12 cellular contexts compared by ENCODE assay signal in the genomic region with DNA sequence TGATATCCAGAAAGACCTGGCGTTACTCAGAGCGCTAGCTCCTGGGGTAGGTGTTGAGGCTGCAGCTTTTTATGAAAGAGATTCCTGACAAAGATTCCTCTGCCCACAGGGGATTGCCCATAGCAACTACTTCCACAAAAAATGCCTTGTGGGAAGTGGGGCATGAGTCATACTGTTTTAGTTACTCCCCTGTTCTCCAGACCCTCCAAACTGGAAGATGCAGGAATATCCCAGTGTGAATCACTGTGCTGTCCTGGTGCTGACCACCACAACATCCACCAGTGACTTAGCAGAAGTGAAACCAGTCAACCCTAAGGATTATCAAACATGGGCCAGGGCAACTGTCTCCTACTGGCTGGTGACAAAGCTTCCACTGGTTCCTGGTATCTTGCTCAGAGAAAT.
A peak's percentile ranks its signal among the peaks of the same experiment; 100 is the strongest.
DNase-seq lines count a peak whose midpoint lies in the region; ATAC-seq, FAIRE-seq and TF ChIP-seq lines count a peak whose summit lies in the region.
"Had no signal": no experiment of that assay in that cellular context is flagged by ENCODE, and none has a peak within 500 bp of the region (broad histone marks: within the 10 kb centered on the region; RNA-seq: fewer than 3 reads in every experiment).

No MANE protein-coding gene starts in this region.

- H3K27me3 ChIP-seq in astrocyte (ENCODE audit: insufficient read depth, low read length) = no peaks in the 10 kb centered on the region
- H3K27me3 ChIP-seq: BLaER1 treated with 17β-estradiol and CSF1 and Interleukin-3, amounts not matched to agents 10 nM and 100 nM; sigmoid colon had no signal

- H3K27ac Mint-ChIP-seq in astrocyte (ENCODE audit: unreplicated experiment) = peak overlapping the region; percentile 99
- H3K27ac Mint-ChIP-seq in activated CD8-positive, alpha-beta T cell treated with anti-CD3 and anti-CD28 coated beads, Interleukin-2, amount 10 ng/mL, durations not matched to agents 7 days and 5 days = no peak overlapping the region

- CTCF ChIA-PET in A549 (lab: Yijun Ruan, JAX) = interaction anchor here (0.6 kb wide), 1 partner anchor 1648 kb away, joined by 3 read pairs; no protein-coding TSS in a partner anchor
- CTCF ChIA-PET in activated CD8-positive, alpha-beta T cell treated with anti-CD3 and anti-CD28 coated beads, Interleukin-2, amount 10 ng/mL, durations not matched to agents 7 days and 5 days (lab: Charles Lee) = no interaction called here

- peak; percentile 80 to 92 for ATAC-seq in A549
- ATAC-seq in stimulated activated naive CD8-positive, alpha-beta T cell treated with anti-CD3 and anti-CD28 coated beads, Interleukin-15, Interleukin-2, amounts not matched to agents 100 U/mL and 50 U/mL, for 24 hours = no peak
- no peak for ATAC-seq in activated CD8-positive, alpha-beta T cell treated with anti-CD3 and anti-CD28 coated beads, Interleukin-2, amount 10 ng/mL, durations not matched to agents 7 days and 5 days

- H3K4me3 Mint-ChIP-seq in astrocyte (ENCODE audit: unreplicated experiment) = peak overlapping the region; percentile 70
- H3K4me3 Mint-ChIP-seq in activated CD8-positive, alpha-beta T cell treated with anti-CD3 and anti-CD28 coated beads, Interleukin-2, amount 10 ng/mL, durations not matched to agents 7 days and 5 days = no peak overlapping the region

- H3K9ac ChIP-seq in astrocyte (ENCODE audit: low read length) = peak overlapping the region; percentile 89
- H3K9ac ChIP-seq: BLaER1 treated with 17β-estradiol and CSF1 and Interleukin-3, amounts not matched to agents 10 nM and 100 nM had no signal

- no peaks in the 10 kb centered on the region for H3K27me3 Mint-ChIP-seq in astrocyte (ENCODE audit: low read depth, unreplicated experiment)
- no peaks in the 10 kb centered on the region for H3K27me3 Mint-ChIP-seq in activated CD8-positive, alpha-beta T cell treated with anti-CD3 and anti-CD28 coated beads, Interleukin-2, amount 10 ng/mL, durations not matched to agents 7 days and 5 days (ENCODE audit: low read depth)

- H2AFZ ChIP-seq in astrocyte (ENCODE audit: low read depth, low read length) = no peak overlapping the region

- H4K20me1 ChIP-seq in astrocyte (ENCODE audit: insufficient read depth, low read length) = peaks cover 5% of the 10 kb centered on the region
- H4K20me1 ChIP-seq: BLaER1 treated with 17β-estradiol and CSF1 and Interleukin-3, amounts not matched to agents 10 nM and 100 nM had no signal

- H3K4me1 Mint-ChIP-seq in astrocyte (ENCODE audit: low read depth, unreplicated experiment) = peaks cover 79% of the 10 kb centered on the region
- no peaks in the 10 kb centered on the region for H3K4me1 Mint-ChIP-seq in activated CD8-positive, alpha-beta T cell treated with anti-CD3 and anti-CD28 coated beads, Interleukin-2, amount 10 ng/mL, durations not matched to agents 7 days and 5 days (ENCODE audit: low read depth)

- TF ChIP-seq CTCF in A549 (IDR thresholded peaks at IDR 0.05) (no peak), astrocyte (IDR thresholded peaks at IDR 0.05; ENCODE audit: insufficient read depth, low read depth, low read length) (no peak)

- H3K36me3 Mint-ChIP-seq in astrocyte (ENCODE audit: low read depth, unreplicated experiment) = peaks cover 2% of the 10 kb centered on the region
- H3K36me3 Mint-ChIP-seq in activated CD8-positive, alpha-beta T cell treated with anti-CD3 and anti-CD28 coated beads, Interleukin-2, amount 10 ng/mL, durations not matched to agents 7 days and 5 days (ENCODE audit: low read depth) = no peaks in the 10 kb centered on the region

- DNase-seq in A549 (ENCODE audit: low read depth in 1 of 2, low spot score in 1 of 2) (peak in 1 of 2 experiments; percentile 65), HK-2 (ENCODE audit: unreplicated experiment) (peak; percentile 75), astrocyte (ENCODE audit: low read depth) (peak; percentile 99), iris pigment epithelial cell (ENCODE audit: low read depth) (peak; percentile 88), COR-L47 (lab: John Stamatoyannopoulos, UW) (no peak), NCI-H748 treated with DMSO at 0.1 percent for 48 hours (lab: John Stamatoyannopoulos, UW) (no peak)
- DNase-seq in stimulated activated naive CD8-positive, alpha-beta T cell treated with anti-CD3 and anti-CD28 coated beads, Interleukin-15, Interleukin-2, amounts not matched to agents 100 U/mL and 50 U/mL, for 24 hours = no peak
- no peak for DNase-seq in activated CD8-positive, alpha-beta T cell treated with anti-CD3 and anti-CD28 coated beads, Interleukin-2, amount 10 ng/mL, durations not matched to agents 7 days and 5 days
- DNase-seq: NCI-H524 treated with DMSO at 0.1 percent for 48 hours, sigmoid colon had no signal

- no peak for TF ChIP-seq EP300 in A549 (IDR thresholded peaks at IDR 0.05)

- H3K4me2 ChIP-seq in A549 = peak overlapping the region; percentile 93
- peak overlapping the region; percentile 83 for H3K4me2 ChIP-seq in astrocyte (ENCODE audit: low read length)

- H3K9me3 ChIP-seq in A549 = no peaks in the 10 kb centered on the region
- H3K9me3 ChIP-seq in astrocyte (ENCODE audit: insufficient read depth, low read depth, low read length) = no peaks in the 10 kb centered on the region
- H3K9me3 ChIP-seq: BLaER1 treated with 17β-estradiol and CSF1 and Interleukin-3, amounts not matched to agents 10 nM and 100 nM; sigmoid colon had no signal

- no peaks in the 10 kb centered on the region for H3K36me3 ChIP-seq in astrocyte (ENCODE audit: insufficient read depth, low read length)
- H3K36me3 ChIP-seq: BLaER1 treated with 17β-estradiol and CSF1 and Interleukin-3, amounts not matched to agents 10 nM and 100 nM; sigmoid colon had no signal

- peaks cover 82% of the 10 kb centered on the region for H3K79me2 ChIP-seq in astrocyte (ENCODE audit: insufficient read depth, low read length)

- no peak for FAIRE-seq in A549 (lab: Jason Lieb, UNC)
- peak; percentile 100 for FAIRE-seq in astrocyte (lab: Jason Lieb, UNC)

- H3K4me1 ChIP-seq in A549 (peaks cover 66% of the 10 kb centered on the region), astrocyte (ENCODE audit: insufficient read depth, low read length) (peaks cover 67% of the 10 kb centered on the region)

- peak overlapping the region; percentile 11; the same call in 1 of the 3 replicates for H3K4me3 ChIP-seq in A549
- H3K4me3 ChIP-seq in astrocyte (ENCODE audit: insufficient read depth, low read depth, low read length) = peak overlapping the region; percentile 32
- H3K4me3 ChIP-seq: BLaER1 treated with 17β-estradiol and CSF1 and Interleukin-3, amounts not matched to agents 10 nM and 100 nM; lung; sigmoid colon had no signal

- POLR2A ChIA-PET in A549 (lab: Yijun Ruan, JAX) = no interaction called here
- POLR2A ChIA-PET in activated CD8-positive, alpha-beta T cell treated with anti-CD3 and anti-CD28 coated beads, Interleukin-2, amount 10 ng/mL, durations not matched to agents 7 days and 5 days (lab: Charles Lee) = no interaction called here

- no peak for TF ChIP-seq RAD21 in A549 (conservative IDR thresholded peaks at IDR 0.05 in 1 of 2, IDR thresholded peaks at IDR 0.05 in 1 of 2)

- peak overlapping the region; percentile 74 to 87 for H3K27ac ChIP-seq in A549
- peak overlapping the region; percentile 100 for H3K27ac ChIP-seq in astrocyte (ENCODE audit: low read depth, low read length)
- H3K27ac ChIP-seq: BLaER1 treated with 17β-estradiol and CSF1 and Interleukin-3, amounts not matched to agents 10 nM and 100 nM; sigmoid colon had no signal

- WGBS in A549 (ENCODE audit: missing lambda C conversion rate) = 0% methylated on average over 2 of the region's 2 CpGs

- H3K9me3 Mint-ChIP-seq in astrocyte (ENCODE audit: unreplicated experiment) = no peaks in the 10 kb centered on the region
- H3K9me3 Mint-ChIP-seq in activated CD8-positive, alpha-beta T cell treated with anti-CD3 and anti-CD28 coated beads, Interleukin-2, amount 10 ng/mL, durations not matched to agents 7 days and 5 days (ENCODE audit: insufficient read depth) = peaks cover 6% of the 10 kb centered on the region

- no peak for TF ChIP-seq POLR2A in A549 (IDR thresholded peaks at IDR 0.05; ENCODE audit: low read length)

TF ChIP-seq in A549, 52 proteins besides CTCF, POLR2A, EP300 and RAD21 (continues in another document):
- TF ChIP-seq PHF8 (IDR thresholded peaks at IDR 0.05; ENCODE audit: borderline replicate concordance, low read depth) (no peak), FOXS1 (CRISPR knock-in tag; IDR thresholded peaks at IDR 0.05) (no peak), CHD2 (IDR thresholded peaks at IDR 0.05; ENCODE audit: low read length, partially characterized antibody) (no peak), POLR2AphosphoS2 (conservative IDR thresholded peaks at IDR 0.05; ENCODE audit: low read length) (no peak), GATA3 (IDR thresholded peaks at IDR 0.05; ENCODE audit: borderline replicate concordance) (0 out of 2 replicates have a peak, but pooled peaks have one; percentile 23), CBX2 (IDR thresholded peaks at IDR 0.05; ENCODE audit: borderline replicate concordance, low read depth) (no peak), TP53 (CRISPR knock-in tag; IDR thresholded peaks at IDR 0.05) (no peak), RFX5 (IDR thresholded peaks at IDR 0.05) (no peak)
- TF ChIP-seq, protein P1, sequence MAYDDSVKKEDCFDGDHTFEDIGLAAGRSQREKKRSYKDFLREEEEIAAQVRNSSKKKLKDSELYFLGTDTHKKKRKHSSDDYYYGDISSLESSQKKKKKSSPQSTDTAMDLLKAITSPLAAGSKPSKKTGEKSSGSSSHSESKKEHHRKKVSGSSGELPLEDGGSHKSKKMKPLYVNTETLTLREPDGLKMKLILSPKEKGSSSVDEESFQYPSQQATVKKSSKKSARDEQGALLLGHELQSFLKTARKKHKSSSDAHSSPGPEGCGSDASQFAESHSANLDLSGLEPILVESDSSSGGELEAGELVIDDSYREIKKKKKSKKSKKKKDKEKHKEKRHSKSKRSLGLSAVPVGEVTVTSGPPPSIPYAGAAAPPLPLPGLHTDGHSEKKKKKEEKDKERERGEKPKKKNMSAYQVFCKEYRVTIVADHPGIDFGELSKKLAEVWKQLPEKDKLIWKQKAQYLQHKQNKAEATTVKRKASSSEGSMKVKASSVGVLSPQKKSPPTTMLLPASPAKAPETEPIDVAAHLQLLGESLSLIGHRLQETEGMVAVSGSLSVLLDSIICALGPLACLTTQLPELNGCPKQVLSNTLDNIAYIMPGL (CRISPR knock-in tag; IDR thresholded peaks at IDR 0.05; ENCODE audit: borderline replicate concordance) = no peak
- TF ChIP-seq, protein P2, sequence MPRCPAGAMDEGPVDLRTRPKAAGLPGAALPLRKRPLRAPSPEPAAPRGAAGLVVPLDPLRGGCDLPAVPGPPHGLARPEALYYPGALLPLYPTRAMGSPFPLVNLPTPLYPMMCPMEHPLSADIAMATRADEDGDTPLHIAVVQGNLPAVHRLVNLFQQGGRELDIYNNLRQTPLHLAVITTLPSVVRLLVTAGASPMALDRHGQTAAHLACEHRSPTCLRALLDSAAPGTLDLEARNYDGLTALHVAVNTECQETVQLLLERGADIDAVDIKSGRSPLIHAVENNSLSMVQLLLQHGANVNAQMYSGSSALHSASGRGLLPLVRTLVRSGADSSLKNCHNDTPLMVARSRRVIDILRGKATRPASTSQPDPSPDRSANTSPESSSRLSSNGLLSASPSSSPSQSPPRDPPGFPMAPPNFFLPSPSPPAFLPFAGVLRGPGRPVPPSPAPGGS (IDR thresholded peaks at IDR 0.05) = no peak

Comparison
In these comparisons a context has a peak if more than half of its experiments do, and no peak if none do; other contexts are left out.
1. ATAC-seq: peak in A549 (2 of 2); none in stimulated activated naive CD8-positive, alpha-beta T cell treated with anti-CD3 and anti-CD28 coated beads, Interleukin-15, Interleukin-2, amounts not matched to agents 100 U/mL and 50 U/mL, for 24 hours (single experiment) and activated CD8-positive, alpha-beta T cell treated with anti-CD3 and anti-CD28 coated beads, Interleukin-2, amount 10 ng/mL, durations not matched to agents 7 days and 5 days (single experiment).
2. DNase-seq: peak in HK-2 (single experiment), astrocyte (single experiment) and iris pigment epithelial cell (single experiment); none in COR-L47 (single experiment), NCI-H748 treated with DMSO at 0.1 percent for 48 hours (single experiment), stimulated activated naive CD8-positive, alpha-beta T cell treated with anti-CD3 and anti-CD28 coated beads, Interleukin-15, Interleukin-2, amounts not matched to agents 100 U/mL and 50 U/mL, for 24 hours (single experiment) and activated CD8-positive, alpha-beta T cell treated with anti-CD3 and anti-CD28 coated beads, Interleukin-2, amount 10 ng/mL, durations not matched to agents 7 days and 5 days (single experiment).